Comparison of ENCODE assay signal across 7 cellular contexts in the genomic region with DNA sequence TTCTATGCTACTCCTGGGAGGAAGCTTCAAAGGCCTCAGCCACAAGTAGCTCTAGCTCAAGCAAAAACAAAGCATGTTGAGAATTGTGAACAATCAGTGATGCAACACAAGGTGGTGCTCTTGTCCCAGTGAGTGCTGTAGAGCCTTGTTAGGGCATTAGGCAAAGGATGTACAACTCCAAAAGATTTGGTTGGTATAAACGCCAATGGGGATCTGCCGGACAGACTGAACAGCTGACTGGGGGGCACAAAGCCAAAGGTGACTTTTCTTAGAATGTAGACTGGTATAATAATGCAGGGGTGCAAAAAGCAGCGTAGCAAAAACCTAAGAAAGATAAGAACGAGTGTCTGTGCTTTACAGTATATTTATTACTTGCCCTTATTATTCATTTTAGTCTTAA.
A peak's percentile ranks its signal among the peaks of the same experiment; 100 is the strongest.
DNase-seq lines count a peak whose midpoint lies in the region; ATAC-seq and TF ChIP-seq lines count a peak whose summit lies in the region.

No MANE protein-coding gene starts in this region.

- H3K4me1 Mint-ChIP-seq in activated CD8-positive, alpha-beta T cell treated with anti-CD3 and anti-CD28 coated beads for 36 hours (ENCODE audit: low read depth), result no peaks in the 10 kb centered on the region

- POLR2A ChIA-PET in HCT116 (lab: Charles Lee), result interaction anchor here (0.8 kb wide), 1 partner anchor 13 kb away, joined by 3 read pairs; no protein-coding TSS in a partner anchor
- POLR2A ChIA-PET in activated CD8-positive, alpha-beta T cell treated with anti-CD3 and anti-CD28 coated beads for 36 hours (lab: Charles Lee), result no interaction called here

- in situ Hi-C loops in transverse colon (cut with MboI; ENCODE audit: low pct_ligation_motif_present in 1 of 4, low pct_unique_long_range_greater_than_20kb in 1 of 4, low sequenced_read_pairs in 3 of 4), result loop anchor here in 1 of 4 donors (10.0 kb wide), 1 partner anchor 313 kb away; no protein-coding TSS in a partner anchor

- peak; percentile 29 for DNase-seq in GM04504 (ENCODE audit: low read depth)
- DNase-seq in HCT116 (ENCODE audit: low read depth, low spot score), result peak; percentile 33
- DNase-seq in NCI-H2081 (lab: John Stamatoyannopoulos, UW), result peak; percentile 42 to 78
- peak; percentile 17 for DNase-seq in activated CD8-positive, alpha-beta T cell treated with anti-CD3 and anti-CD28 coated beads for 36 hours
- DNase-seq in iPS DF 4.7 (ENCODE audit: extremely low read depth, low spot score), result peak; percentile 80
- DNase-seq in transverse colon, result peak; percentile 18
- no peak for DNase-seq in tibial nerve (ENCODE audit: low spot score in 2 of 2)

- H3K27me3 ChIP-seq in HCT116 (ENCODE audit: insufficient read depth, low read length) (no peaks in the 10 kb centered on the region), transverse colon (no peaks in the 10 kb centered on the region), tibial nerve (no peaks in the 10 kb centered on the region)

- no peak overlapping the region for H2AFZ ChIP-seq in HCT116 (ENCODE audit: low read depth, low read length, poor library complexity, severe bottlenecking)

- H4K20me1 ChIP-seq in HCT116 (ENCODE audit: insufficient read depth), result no peaks in the 10 kb centered on the region

- TF ChIP-seq CTCF in HCT116 (IDR thresholded peaks at IDR 0.05 in 2 of 3, conservative IDR thresholded peaks at IDR 0.05 in 1 of 3; ENCODE audit: borderline replicate concordance in 1 of 3, insufficient read depth in 1 of 3, low read depth in 2 of 3, low read length in 2 of 3), result peak; percentile 52 to 82 (median 65)
- TF ChIP-seq CTCF in activated CD8-positive, alpha-beta T cell treated with anti-CD3 and anti-CD28 coated beads for 36 hours (IDR thresholded peaks at IDR 0.05), result peak; percentile 40
- TF ChIP-seq CTCF in transverse colon (IDR thresholded peaks at IDR 0.05), result peak in 4 of 5 experiments; percentile 40 to 53 (median 46)
- peak in 1 of 5 experiments; percentile 29 for TF ChIP-seq CTCF in tibial nerve (IDR thresholded peaks at IDR 0.05)

- no peaks in the 10 kb centered on the region for H3K36me3 Mint-ChIP-seq in activated CD8-positive, alpha-beta T cell treated with anti-CD3 and anti-CD28 coated beads for 36 hours (ENCODE audit: low read depth)

- BruUV-seq in HCT116 (replicated peaks; lab: Mats Ljungman, UMichigan), result no TSS peak

- H3K4me3 ChIP-seq in HCT116 (replicated peaks in 1 of 2; ENCODE audit: low read depth in 1 of 2, low read length in 2 of 2) (no peak overlapping the region), transverse colon (no peak overlapping the region), tibial nerve (no peak overlapping the region)

- no peak overlapping the region for H3K27ac Mint-ChIP-seq in activated CD8-positive, alpha-beta T cell treated with anti-CD3 and anti-CD28 coated beads for 36 hours

- RAD21 ChIA-PET in HCT116 (lab: Charles Lee; ENCODE audit: low non-redundant PET in 1 of 2, low total read pairs in 2 of 2, uncharacterized antibody in 2 of 2, unreplicated experiment in 2 of 2), result interaction anchor here (0.8 to 1.4 kb wide), 5 partner anchors 105 to 793 kb away, joined by 3 to 6 read pairs (median 3); no protein-coding TSS in a partner anchor

- CTCF ChIA-PET in HCT116 (lab: Charles Lee), result interaction anchor here (0.7 to 4.1 kb wide), 20 partner anchors 9 to 793 kb away, joined by 3 to 62 read pairs (median 4); partner anchors contain the start of genes CXCL2 and RASSF6
- CTCF ChIA-PET in activated CD8-positive, alpha-beta T cell treated with anti-CD3 and anti-CD28 coated beads for 36 hours (lab: Charles Lee), result interaction anchor here (0.6 to 2.4 kb wide), 14 partner anchors 14 to 515 kb away, joined by 3 to 21 read pairs (median 3); no protein-coding TSS in a partner anchor

- H3K9me3 ChIP-seq in HCT116 (ENCODE audit: control insufficient read depth in 1 of 2, insufficient read depth in 1 of 2, low read depth in 1 of 2, low read length in 2 of 2) (no peaks in the 10 kb centered on the region), transverse colon (no peaks in the 10 kb centered on the region), tibial nerve (no peaks in the 10 kb centered on the region)

- 53 to 61% methylated on average over 4 of the region's 4 CpGs for WGBS in transverse colon (ENCODE audit: low coverage in 1 of 2), 2 donors
- WGBS in tibial nerve, 2 donors, result 55 to 64% methylated on average over 4 of the region's 4 CpGs

- no peak overlapping the region for H3K4me2 ChIP-seq in HCT116 (ENCODE audit: low read length)

- no peaks in the 10 kb centered on the region for H3K9me2 ChIP-seq in HCT116 (ENCODE audit: insufficient read depth)

- H3K27me3 Mint-ChIP-seq in activated CD8-positive, alpha-beta T cell treated with anti-CD3 and anti-CD28 coated beads for 36 hours, result no peaks in the 10 kb centered on the region

- H3K4me3 Mint-ChIP-seq in activated CD8-positive, alpha-beta T cell treated with anti-CD3 and anti-CD28 coated beads for 36 hours, result no peak overlapping the region

- H3K79me2 ChIP-seq in HCT116 (ENCODE audit: insufficient read depth, low read length), result no peaks in the 10 kb centered on the region

- TF ChIP-seq POLR2A in HCT116 (IDR thresholded peaks at IDR 0.05; ENCODE audit: borderline replicate concordance, extremely low read depth, insufficient read depth, insufficient read length) (no peak), transverse colon (IDR thresholded peaks at IDR 0.05) (no peak), tibial nerve (IDR thresholded peaks at IDR 0.05) (no peak)

- no peak overlapping the region for H3K9ac ChIP-seq in HCT116 (ENCODE audit: low read length)

- TF ChIP-seq EP300 in transverse colon (IDR thresholded peaks at IDR 0.05; ENCODE audit: low read depth), result no peak
- TF ChIP-seq EP300 in tibial nerve (IDR thresholded peaks at IDR 0.05), result no peak

- intact Hi-C loops in HCT116 (cut with micrococcal nuclease), result loop anchor here (1.0 to 10.0 kb wide), 3 partner anchors 231 to 523 kb away; partner anchors contain the start of gene CXCL1
- intact Hi-C loops in activated CD8-positive, alpha-beta T cell treated with anti-CD3 and anti-CD28 coated beads for 36 hours (cut with micrococcal nuclease), result no loop called here
- intact Hi-C loops in transverse colon (cut with DNase I; ENCODE audit: low total_unique reads), result no loop called here

- H3K36me3 ChIP-seq in HCT116 (ENCODE audit: control insufficient read depth in 1 of 2, insufficient read depth in 2 of 2, low read length in 2 of 2) (no peaks in the 10 kb centered on the region), transverse colon (no peaks in the 10 kb centered on the region), tibial nerve (no peaks in the 10 kb centered on the region)

- TF ChIP-seq RAD21 in HCT116 (IDR thresholded peaks at IDR 0.05; ENCODE audit: low read depth), result peak; percentile 84

- H3K27ac ChIP-seq in HCT116 (ENCODE audit: low read depth, low read length), result no peak overlapping the region
- H3K27ac ChIP-seq in transverse colon, result no peak overlapping the region
- no peak overlapping the region for H3K27ac ChIP-seq in tibial nerve

- ATAC-seq in HCT116, result peak; percentile 85
- no peak for ATAC-seq in activated CD8-positive, alpha-beta T cell treated with anti-CD3 and anti-CD28 coated beads for 36 hours

- H3K4me1 ChIP-seq in HCT116 (ENCODE audit: control insufficient read depth in 1 of 2, insufficient read depth in 2 of 2, low read length in 2 of 2), result no peaks in the 10 kb centered on the region
- peaks cover 0 to 7% (median 0%) of the 10 kb centered on the region in 4 donors for H3K4me1 ChIP-seq in transverse colon
- H3K4me1 ChIP-seq in tibial nerve, result no peaks in the 10 kb centered on the region

- no peaks in the 10 kb centered on the region for H3K9me3 Mint-ChIP-seq in activated CD8-positive, alpha-beta T cell treated with anti-CD3 and anti-CD28 coated beads for 36 hours

TF ChIP-seq in HCT116, 20 proteins besides CTCF, POLR2A, EP300 and RAD21 (continues in another document):
- no peak for TF ChIP-seq SIN3A (IDR thresholded peaks at IDR 0.05; ENCODE audit: low read depth)
- no peak for TF ChIP-seq ELF1 (IDR thresholded peaks at IDR 0.05; ENCODE audit: borderline replicate concordance, low read depth)
- TF ChIP-seq EGR1 (IDR thresholded peaks at IDR 0.05; ENCODE audit: low read depth), result no peak
- TF ChIP-seq SRF (IDR thresholded peaks at IDR 0.05; ENCODE audit: low read depth), result no peak
- TF ChIP-seq, protein P1, sequence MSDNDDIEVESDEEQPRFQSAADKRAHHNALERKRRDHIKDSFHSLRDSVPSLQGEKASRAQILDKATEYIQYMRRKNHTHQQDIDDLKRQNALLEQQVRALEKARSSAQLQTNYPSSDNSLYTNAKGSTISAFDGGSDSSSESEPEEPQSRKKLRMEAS (IDR thresholded peaks at IDR 0.05), result no peak
- no peak for TF ChIP-seq ATF3 (IDR thresholded peaks at IDR 0.05)
- no peak for TF ChIP-seq ZNF274 (IDR thresholded peaks at IDR 0.05; ENCODE audit: low read depth, low read length)
- no peak for TF ChIP-seq POLR2AphosphoS5 (IDR thresholded peaks at IDR 0.05; ENCODE audit: low read depth, low read length)
- no peak for TF ChIP-seq EZH2phosphoT487 (IDR thresholded peaks at IDR 0.05; ENCODE audit: borderline replicate concordance)
- no peak for TF ChIP-seq ZFX (IDR thresholded peaks at IDR 0.05)
- no peak for TF ChIP-seq TCF7L2 (IDR thresholded peaks at IDR 0.05; ENCODE audit: borderline replicate concordance, extremely low read depth, insufficient read depth, insufficient read length)
- no peak for TF ChIP-seq ZBTB33 (IDR thresholded peaks at IDR 0.05; ENCODE audit: extremely low read depth, insufficient replicate concordance, low read length)
- TF ChIP-seq EZH2 (IDR thresholded peaks at IDR 0.05), result no peak
- TF ChIP-seq CEBPB (IDR thresholded peaks at IDR 0.05; ENCODE audit: low read depth), result no peak

Comparison
In these comparisons a context has a peak if more than half of its experiments do, and no peak if none do; other contexts are left out.
1. DNase-seq: peak in GM04504 (single experiment), HCT116 (single experiment), NCI-H2081 (2 of 2), activated CD8-positive, alpha-beta T cell treated with anti-CD3 and anti-CD28 coated beads for 36 hours (single experiment), iPS DF 4.7 (single experiment) and transverse colon (single experiment); none in tibial nerve (0 of 2).